ENCODE assay signal across 1 cellular context in genomic region chr10:43377393-43377883, GRCh38.
TF ChIP-seq lines count a peak whose summit lies in the region.

No MANE protein-coding gene starts in this region.

TF ChIP-seq in HepG2, 621 proteins besides CTCF, POLR2A, EP300 and RAD21 (continued from another document and continues in another):
- TF ChIP-seq MTF1 (CRISPR knock-in tag; IDR thresholded peaks at IDR 0.05) (no peak), ZNF124 (CRISPR knock-in tag; IDR thresholded peaks at IDR 0.05) (no peak), ZNF598 (CRISPR knock-in tag; IDR thresholded peaks at IDR 0.05; ENCODE audit: borderline replicate concordance) (no peak), FIP1L1 (IDR thresholded peaks at IDR 0.05; ENCODE audit: borderline replicate concordance, insufficient read depth, low read depth, low read length) (no peak), ZNF225 (CRISPR knock-in tag; IDR thresholded peaks at IDR 0.05) (0 out of 2 replicates have a peak, but pooled peaks have one; percentile 18), SP4 (CRISPR knock-in tag; IDR thresholded peaks at IDR 0.05) (no peak), MBNL3 (CRISPR knock-in tag; conservative IDR thresholded peaks at IDR 0.05) (no peak), BHLHE40 (IDR thresholded peaks at IDR 0.05; ENCODE audit: low read length) (no peak), CHCHD3 (CRISPR knock-in tag; IDR thresholded peaks at IDR 0.05) (0 out of 2 replicates have a peak, but pooled peaks have one; percentile 2), BATF2 (CRISPR knock-in tag; IDR thresholded peaks at IDR 0.05) (no peak), ZNF460 (CRISPR knock-in tag; IDR thresholded peaks at IDR 0.05; ENCODE audit: borderline replicate concordance) (no peak), ZNF850 (CRISPR knock-in tag; conservative IDR thresholded peaks at IDR 0.05) (no peak), ZHX1 (CRISPR knock-in tag; IDR thresholded peaks at IDR 0.05; ENCODE audit: low read depth) (no peak), GRHL1 (CRISPR knock-in tag; conservative IDR thresholded peaks at IDR 0.05) (no peak), ZNF619 (CRISPR knock-in tag; IDR thresholded peaks at IDR 0.05) (no peak), NR2F2 (IDR thresholded peaks at IDR 0.05; ENCODE audit: borderline replicate concordance, low read depth) (no peak), TP53 (CRISPR knock-in tag; conservative IDR thresholded peaks at IDR 0.05) (no peak), MLXIP (CRISPR knock-in tag; IDR thresholded peaks at IDR 0.05; ENCODE audit: borderline replicate concordance) (no peak), HIVEP1 (CRISPR knock-in tag; IDR thresholded peaks at IDR 0.05) (peak; percentile 37; the same call in 1 of the 2 replicates), RFXAP (CRISPR knock-in tag; IDR thresholded peaks at IDR 0.05; ENCODE audit: borderline replicate concordance) (no peak), MLX (CRISPR knock-in tag; IDR thresholded peaks at IDR 0.05) (no peak), NBN (conservative IDR thresholded peaks at IDR 0.05) (no peak), SSRP1 (CRISPR knock-in tag; IDR thresholded peaks at IDR 0.05) (no peak), ZBTB14 (CRISPR knock-in tag; IDR thresholded peaks at IDR 0.05) (no peak), YEATS2 (CRISPR knock-in tag; IDR thresholded peaks at IDR 0.05; ENCODE audit: borderline replicate concordance) (no peak), STAT5B (CRISPR knock-in tag; IDR thresholded peaks at IDR 0.05) (no peak), HOMEZ (CRISPR knock-in tag; IDR thresholded peaks at IDR 0.05; ENCODE audit: low read depth) (no peak), GABPB1 (CRISPR knock-in tag; IDR thresholded peaks at IDR 0.05) (peak; percentile 63; the same call in 1 of the 2 replicates), CBFB (CRISPR knock-in tag; IDR thresholded peaks at IDR 0.05) (no peak), SNRNP70 (IDR thresholded peaks at IDR 0.05; ENCODE audit: low read depth, low read length) (no peak), PRPF4 (IDR thresholded peaks at IDR 0.05; ENCODE audit: low read depth, low read length, poor library complexity, severe bottlenecking) (no peak), BORCS8-MEF2B (CRISPR knock-in tag; IDR thresholded peaks at IDR 0.05) (no peak), WIZ (CRISPR knock-in tag; IDR thresholded peaks at IDR 0.05) (no peak), TFDP1 (CRISPR knock-in tag; IDR thresholded peaks at IDR 0.05; ENCODE audit: borderline replicate concordance) (no peak), ZNF501 (CRISPR knock-in tag; IDR thresholded peaks at IDR 0.05) (no peak; the same call in 1 of the 2 replicates), ZNF441 (CRISPR knock-in tag; IDR thresholded peaks at IDR 0.05; ENCODE audit: borderline replicate concordance) (no peak), XBP1 (CRISPR knock-in tag; IDR thresholded peaks at IDR 0.05) (no peak), HNRNPK (IDR thresholded peaks at IDR 0.05; ENCODE audit: low read depth, low read length, poor library complexity, severe bottlenecking) (no peak), ZNF468 (CRISPR knock-in tag; IDR thresholded peaks at IDR 0.05) (no peak), ZNF326 (CRISPR knock-in tag; IDR thresholded peaks at IDR 0.05; ENCODE audit: borderline replicate concordance) (no peak), TCF12 (IDR thresholded peaks at IDR 0.05) (no peak), TCF12 (CRISPR knock-in tag; IDR thresholded peaks at IDR 0.05) (no peak), ZZZ3 (CRISPR knock-in tag; IDR thresholded peaks at IDR 0.05; ENCODE audit: borderline replicate concordance) (peak; percentile 70; the same call in 1 of the 2 replicates), NR2F1 (CRISPR knock-in tag; IDR thresholded peaks at IDR 0.05) (no peak), ZNF264 (CRISPR knock-in tag; IDR thresholded peaks at IDR 0.05) (no peak), MLLT10 (CRISPR knock-in tag; IDR thresholded peaks at IDR 0.05) (no peak), ZNF891 (CRISPR knock-in tag; IDR thresholded peaks at IDR 0.05) (0 out of 2 replicates have a peak, but pooled peaks have one; percentile 51), ZNF567 (CRISPR knock-in tag; IDR thresholded peaks at IDR 0.05; ENCODE audit: borderline replicate concordance) (no peak), ZBTB20 (CRISPR knock-in tag; IDR thresholded peaks at IDR 0.05; ENCODE audit: borderline replicate concordance, low read depth) (no peak), ZNF160 (CRISPR knock-in tag; IDR thresholded peaks at IDR 0.05) (no peak)
- TF ChIP-seq, protein P1, sequence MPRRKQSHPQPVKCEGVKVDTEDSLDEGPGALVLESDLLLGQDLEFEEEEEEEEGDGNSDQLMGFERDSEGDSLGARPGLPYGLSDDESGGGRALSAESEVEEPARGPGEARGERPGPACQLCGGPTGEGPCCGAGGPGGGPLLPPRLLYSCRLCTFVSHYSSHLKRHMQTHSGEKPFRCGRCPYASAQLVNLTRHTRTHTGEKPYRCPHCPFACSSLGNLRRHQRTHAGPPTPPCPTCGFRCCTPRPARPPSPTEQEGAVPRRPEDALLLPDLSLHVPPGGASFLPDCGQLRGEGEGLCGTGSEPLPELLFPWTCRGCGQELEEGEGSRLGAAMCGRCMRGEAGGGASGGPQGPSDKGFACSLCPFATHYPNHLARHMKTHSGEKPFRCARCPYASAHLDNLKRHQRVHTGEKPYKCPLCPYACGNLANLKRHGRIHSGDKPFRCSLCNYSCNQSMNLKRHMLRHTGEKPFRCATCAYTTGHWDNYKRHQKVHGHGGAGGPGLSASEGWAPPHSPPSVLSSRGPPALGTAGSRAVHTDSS (CRISPR knock-in tag; conservative IDR thresholded peaks at IDR 0.05), result no peak
- TF ChIP-seq, protein P2, sequence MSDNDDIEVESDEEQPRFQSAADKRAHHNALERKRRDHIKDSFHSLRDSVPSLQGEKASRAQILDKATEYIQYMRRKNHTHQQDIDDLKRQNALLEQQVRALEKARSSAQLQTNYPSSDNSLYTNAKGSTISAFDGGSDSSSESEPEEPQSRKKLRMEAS (IDR thresholded peaks at IDR 0.05), result peak; percentile 71
- TF ChIP-seq, protein P3, sequence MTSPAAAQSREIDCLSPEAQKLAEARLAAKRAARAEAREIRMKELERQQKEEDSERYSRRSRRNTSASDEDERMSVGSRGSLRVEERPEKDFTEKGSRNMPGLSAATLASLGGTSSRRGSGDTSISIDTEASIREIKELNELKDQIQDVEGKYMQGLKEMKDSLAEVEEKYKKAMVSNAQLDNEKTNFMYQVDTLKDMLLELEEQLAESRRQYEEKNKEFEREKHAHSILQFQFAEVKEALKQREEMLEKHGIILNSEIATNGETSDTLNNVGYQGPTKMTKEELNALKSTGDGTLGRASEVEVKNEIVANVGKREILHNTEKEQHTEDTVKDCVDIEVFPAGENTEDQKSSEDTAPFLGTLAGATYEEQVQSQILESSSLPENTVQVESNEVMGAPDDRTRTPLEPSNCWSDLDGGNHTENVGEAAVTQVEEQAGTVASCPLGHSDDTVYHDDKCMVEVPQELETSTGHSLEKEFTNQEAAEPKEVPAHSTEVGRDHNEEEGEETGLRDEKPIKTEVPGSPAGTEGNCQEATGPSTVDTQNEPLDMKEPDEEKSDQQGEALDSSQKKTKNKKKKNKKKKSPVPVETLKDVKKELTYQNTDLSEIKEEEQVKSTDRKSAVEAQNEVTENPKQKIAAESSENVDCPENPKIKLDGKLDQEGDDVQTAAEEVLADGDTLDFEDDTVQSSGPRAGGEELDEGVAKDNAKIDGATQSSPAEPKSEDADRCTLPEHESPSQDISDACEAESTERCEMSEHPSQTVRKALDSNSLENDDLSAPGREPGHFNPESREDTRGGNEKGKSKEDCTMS (CRISPR knock-in tag; conservative IDR thresholded peaks at IDR 0.05), result no peak
